Comparison of ENCODE assay signal across 12 cellular contexts in the genomic region with DNA sequence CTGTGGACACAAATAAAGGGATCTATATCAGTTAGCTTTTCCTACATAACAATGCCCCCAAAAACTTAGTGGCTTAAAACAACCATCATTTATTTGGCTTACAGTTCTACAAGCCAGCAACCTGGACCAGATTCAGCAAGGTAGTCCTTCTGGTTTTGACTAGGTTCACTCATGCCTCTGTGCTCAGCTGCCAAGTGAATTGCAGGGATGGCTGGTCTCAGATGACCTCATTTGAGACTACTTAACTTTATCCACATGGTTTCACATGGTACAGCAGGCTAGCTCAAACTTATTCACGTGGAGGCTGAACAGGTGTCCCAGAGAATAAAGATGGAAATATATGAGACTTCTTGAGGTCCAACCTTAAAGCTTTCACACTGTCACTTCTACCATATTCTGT.
"Had no signal": no experiment of that assay in that cellular context is flagged by ENCODE, and none has a peak within 500 bp of the region (broad histone marks: within the 10 kb centered on the region; RNA-seq: fewer than 3 reads in every experiment).

No MANE protein-coding gene starts in this region.

- DNase-seq: activated CD4-positive, alpha-beta T cell treated with anti-CD3 and anti-CD28 coated beads, Interleukin-2, amount 50 U/mL, for 4 hours; activated naive CD8-positive, alpha-beta T cell treated with anti-CD3 and anti-CD28 coated beads, Interleukin-2, amount 10 ng/mL, durations not matched to agents 7 days and 5 days; anterior cingulate cortex; endodermal cell; hypothalamus; left cardiac atrium; naive thymus-derived CD4-positive, alpha-beta T cell; right cardiac atrium; spleen; stimulated activated CD4-positive, alpha-beta T cell treated with anti-CD3 and anti-CD28 coated beads, Interleukin-1b, Interleukin-23, amount 100 ng/mL, for 48 hours; stimulated activated naive B cell treated with anti-CD40 and anti-IgM and Interleukin-4, amounts not matched to agents 10 μg/mL and 1 μg/mL and 100 μg/mL, for 72 hours had no signal

- H3K4me1 ChIP-seq: breast epithelium, spleen had no signal

- H3K27me3 ChIP-seq: breast epithelium, spleen had no signal

- H3K4me3 ChIP-seq: breast epithelium, spleen had no signal

- H3K27ac ChIP-seq: breast epithelium, spleen had no signal

- H3K9me3 ChIP-seq: breast epithelium, spleen had no signal

- H3K36me3 ChIP-seq: breast epithelium, spleen had no signal
